22 cellular contexts compared by ENCODE assay signal in genomic region chr4:3824521-3825270, GRCh38. TPM values are rescaled to one million over a fixed set of nuclear protein-coding genes. Genes with fewer than 3 reads are reported as not detected.
A peak's percentile ranks its signal among the peaks of the same experiment; 100 is the strongest.
DNase-seq lines count a peak whose midpoint lies in the region; ATAC-seq, FAIRE-seq and TF ChIP-seq lines count a peak whose summit lies in the region.
"Had no signal": no experiment of that assay in that cellular context is flagged by ENCODE, and none has a peak within 500 bp of the region (broad histone marks: within the 10 kb centered on the region; RNA-seq: fewer than 3 reads in every experiment).

No MANE protein-coding gene starts in this region.

- DNase-seq in right cardiac atrium, result peak in 2 of 3 donors; percentile 17 to 19
- DNase-seq in left ventricle myocardium inferior, result no peak
- DNase-seq in chondrocyte (ENCODE audit: low spot score), result peak; percentile 64
- DNase-seq in HepG2 (ENCODE audit: low spot score), result no peak
- peak; percentile 81 for DNase-seq in osteoblast (ENCODE audit: insufficient read length, low spot score, missing footprints)
- no peak for DNase-seq in NCI-H226
- no peak for DNase-seq in H9
- no peak for DNase-seq in HuH-7 (ENCODE audit: low spot score)
- DNase-seq: BE2C; CD4-positive, alpha-beta memory T cell; DMS153; DMS79 treated with DMSO at 0.1 percent for 48 hours; EL; HCEC 1CT; HFFc6 had no signal

- H3K4me3 ChIP-seq in right cardiac atrium (ENCODE audit: low read length) (no peak overlapping the region), left ventricle myocardium inferior (no peak overlapping the region), HepG2 (replicated peaks in 1 of 3; ENCODE audit: insufficient read depth in 1 of 3, low read depth in 2 of 3, low read length in 3 of 3) (no peak overlapping the region), osteoblast (ENCODE audit: insufficient read depth, low read length) (no peak overlapping the region)

- no peak overlapping the region for H3K4ac ChIP-seq in H9 (ENCODE audit: low read depth, low read length)

- H3K56ac ChIP-seq in H9 (ENCODE audit: insufficient read length, low read depth, low read length), result no peak overlapping the region

- POLR2A ChIA-PET in HepG2 (lab: Yijun Ruan, JAX), result no interaction called here

- H3K27ac Mint-ChIP-seq in chondrocyte (ENCODE audit: unreplicated experiment) (no peak overlapping the region), H9 (no peak overlapping the region)
- H3K27ac Mint-ChIP-seq: CD4-positive, alpha-beta memory T cell; HFFc6 had no signal

- TF ChIP-seq EP300 in HepG2 (IDR thresholded peaks at IDR 0.05; ENCODE audit: low read depth in 2 of 2, low read length in 2 of 2) (no peak), HepG2 (CRISPR knock-in tag; IDR thresholded peaks at IDR 0.05; ENCODE audit: borderline replicate concordance) (no peak)

- H3K9ac ChIP-seq in HepG2 (ENCODE audit: insufficient read depth, low read depth, low read length), result no peak overlapping the region
- H3K9ac ChIP-seq in H9 (ENCODE audit: extremely low read depth, insufficient read length, low read length), result no peak overlapping the region

- 85% methylated on average over 19 of the region's 19 CpGs for WGBS in right cardiac atrium
- WGBS in HepG2 (ENCODE audit: low lambda C conversion rate), result 94% methylated on average over 19 of the region's 19 CpGs
- no CpG with 5 or more reads among the region's 19 CpGs for WGBS in H9 (ENCODE audit: extremely low coverage, insufficient read length, low lambda C conversion rate)

- no peak overlapping the region; the same call in 1 of the 2 replicates for H3K14ac ChIP-seq in H9 (ENCODE audit: insufficient read depth, low read length)

- H3K4me1 ChIP-seq in right cardiac atrium (ENCODE audit: control insufficient read depth, insufficient read depth, low read length) (no peaks in the 10 kb centered on the region), left ventricle myocardium inferior (peaks cover 18% of the 10 kb centered on the region), HepG2 (ENCODE audit: insufficient read depth, low read length) (peaks cover 100% of the 10 kb centered on the region), osteoblast (ENCODE audit: insufficient read depth, low read length) (no peaks in the 10 kb centered on the region), H9 (ENCODE audit: insufficient read depth, low read length) (no peaks in the 10 kb centered on the region)

- H3K18ac ChIP-seq in H9 (ENCODE audit: insufficient read length, low read depth, low read length), result no peak overlapping the region

- H3K4me1 Mint-ChIP-seq in chondrocyte (ENCODE audit: low read depth), result peaks cover 6% of the 10 kb centered on the region
- peaks cover 14 to 44% of the 10 kb centered on the region in 2 experiments for H3K4me1 Mint-ChIP-seq in H9
- H3K4me1 Mint-ChIP-seq: CD4-positive, alpha-beta memory T cell had no signal

- ATAC-seq in right cardiac atrium (no peak), HepG2 (no peak)

- no peak for TF ChIP-seq RAD21 in HepG2 (CRISPR knock-in tag; IDR thresholded peaks at IDR 0.05)

- no peaks in the 10 kb centered on the region for H3K36me3 Mint-ChIP-seq in chondrocyte (ENCODE audit: low read depth)
- no peaks in the 10 kb centered on the region for H3K36me3 Mint-ChIP-seq in H9 (ENCODE audit: insufficient read depth in 1 of 3, low read depth in 3 of 3)
- H3K36me3 Mint-ChIP-seq: CD4-positive, alpha-beta memory T cell had no signal

- intact Hi-C loops in right cardiac atrium (cut with DNase I) (no loop called here), left ventricle myocardium inferior (cut with micrococcal nuclease) (no loop called here), HepG2 (cut with micrococcal nuclease; ENCODE audit: unreplicated experiment) (loop anchor here (10.0 kb wide), 1 partner anchor 50 kb away; no protein-coding TSS in a partner anchor)

- H2BK5ac ChIP-seq in H9 (ENCODE audit: insufficient read length, low read length), result no peak overlapping the region

- no peak overlapping the region for H2BK12ac ChIP-seq in H9 (ENCODE audit: insufficient read length, low read depth, low read length)

- H3K27me3 ChIP-seq in right cardiac atrium (ENCODE audit: control insufficient read depth, insufficient read depth) (no peaks in the 10 kb centered on the region), left ventricle myocardium inferior (ENCODE audit: low read depth) (peaks cover 36% of the 10 kb centered on the region), HepG2 (ENCODE audit: control insufficient read depth in 1 of 2, insufficient read depth in 2 of 2, low read length in 2 of 2) (no peaks in the 10 kb centered on the region), osteoblast (ENCODE audit: insufficient read depth, low read length) (peaks cover 13% of the 10 kb centered on the region), H9 (ENCODE audit: insufficient read depth, low read length) (no peaks in the 10 kb centered on the region)
- H3K27me3 ChIP-seq: BE2C had no signal

- H2AFZ ChIP-seq in HepG2 (ENCODE audit: low read length), result no peak overlapping the region
- H2AFZ ChIP-seq in osteoblast (ENCODE audit: low read length), result no peak overlapping the region
- H2AFZ ChIP-seq in H9 (ENCODE audit: low read length), result no peak overlapping the region

- FAIRE-seq in HepG2 (lab: Jason Lieb, UNC), result no peak
- FAIRE-seq: A204.1, D721Med, G401.6, GM12891, H1, HTR-8/SVneo had no signal

- H3K27me3 Mint-ChIP-seq in chondrocyte (ENCODE audit: low read depth) (peaks cover 39% of the 10 kb centered on the region), H9 (ENCODE audit: low read depth) (peaks cover 33% of the 10 kb centered on the region)

- H4K91ac ChIP-seq in H9 (ENCODE audit: insufficient read length, low read depth, low read length), result no peak overlapping the region

- H3K27ac ChIP-seq in right cardiac atrium (ENCODE audit: low read length) (no peak overlapping the region), left ventricle myocardium inferior (replicated peaks) (no peak overlapping the region), HepG2 (ENCODE audit: extremely low read length, insufficient read depth, low read length) (no peak overlapping the region), osteoblast (ENCODE audit: low read depth, low read length) (no peak overlapping the region), H9 (ENCODE audit: insufficient read length, low read depth, low read length) (no peak overlapping the region)
- H3K27ac ChIP-seq: C4-2B had no signal

- H3K9me3 Mint-ChIP-seq in chondrocyte (ENCODE audit: low read depth), result no peaks in the 10 kb centered on the region
- no peaks in the 10 kb centered on the region; a peak in 1 of 5 replicates for H3K9me3 Mint-ChIP-seq in H9
- H3K9me3 Mint-ChIP-seq: HFFc6 had no signal

- H3K4me3 Mint-ChIP-seq in chondrocyte (ENCODE audit: unreplicated experiment) (no peak overlapping the region), H9 (no peak overlapping the region)
- H3K4me3 Mint-ChIP-seq: HFFc6 had no signal

- no peak overlapping the region for H3T11ph ChIP-seq in H9 (ENCODE audit: low read length)

- H3K36me3 ChIP-seq in left ventricle myocardium inferior (no peaks in the 10 kb centered on the region), HepG2 (replicated peaks in 1 of 2; ENCODE audit: control insufficient read depth in 1 of 2, insufficient read depth in 2 of 2, low read length in 2 of 2) (no peaks in the 10 kb centered on the region), osteoblast (ENCODE audit: insufficient read depth, low read length) (no peaks in the 10 kb centered on the region)
- H3K36me3 ChIP-seq: BE2C had no signal

- no peak overlapping the region for H4K8ac ChIP-seq in H9 (replicated peaks; ENCODE audit: insufficient read length, low read depth, low read length)

- no peak overlapping the region for H2BK15ac ChIP-seq in H9 (ENCODE audit: low read depth, low read length)

- no peak overlapping the region for H3K23ac ChIP-seq in H9 (ENCODE audit: insufficient read length, low read depth, low read length)

- no peak overlapping the region for H4K5ac ChIP-seq in H9 (ENCODE audit: insufficient read length, low read depth, low read length)

- no TSS peak for BruUV-seq in HepG2 (replicated peaks; lab: Mats Ljungman, UMichigan)

- TF ChIP-seq POLR2A in HepG2 (IDR thresholded peaks at IDR 0.05; ENCODE audit: insufficient read depth in 1 of 2, low read depth in 2 of 2, low read length in 2 of 2), result no peak

- H3K79me1 ChIP-seq in H9 (ENCODE audit: insufficient read depth, low read depth, low read length, poor library complexity, severe bottlenecking), result no peaks in the 10 kb centered on the region

- no peak for TF ChIP-seq CTCF in left ventricle myocardium inferior (IDR thresholded peaks at IDR 0.05; ENCODE audit: borderline replicate concordance)
- no peak for TF ChIP-seq CTCF in chondrocyte (IDR thresholded peaks at IDR 0.05)
- TF ChIP-seq CTCF in HepG2 (CRISPR knock-in tag; IDR thresholded peaks at IDR 0.05), result no peak
- TF ChIP-seq CTCF in osteoblast (IDR thresholded peaks at IDR 0.05; ENCODE audit: extremely low read depth, low read depth, low read length), result no peak
- no peak for TF ChIP-seq CTCF in H9 (conservative IDR thresholded peaks at IDR 0.05)

- in situ Hi-C loops in HepG2 (cut with HindIII; ENCODE audit: extremely low pct_ligation_motif_present, low pct_unique_long_range_greater_than_20kb), result no loop called here

- no peaks in the 10 kb centered on the region for H3K23me2 ChIP-seq in H9 (ENCODE audit: insufficient read length, low read depth, low read length, poor library complexity, severe bottlenecking)

- no peaks in the 10 kb centered on the region for H4K20me1 ChIP-seq in HepG2 (ENCODE audit: insufficient read depth, low read length)
- H4K20me1 ChIP-seq in osteoblast (ENCODE audit: insufficient read depth, low read length), result no peaks in the 10 kb centered on the region
- H4K20me1 ChIP-seq in H9 (ENCODE audit: control insufficient read depth, insufficient read depth, insufficient read length), result no peaks in the 10 kb centered on the region

- no peak overlapping the region for H2BK20ac ChIP-seq in H9 (ENCODE audit: low read depth, low read length, poor library complexity, severe bottlenecking)

- H3K9me3 ChIP-seq in right cardiac atrium (ENCODE audit: control insufficient read depth, low read length) (no peaks in the 10 kb centered on the region), left ventricle myocardium inferior (replicated peaks) (no peaks in the 10 kb centered on the region), HepG2 (ENCODE audit: low read length) (no peaks in the 10 kb centered on the region), osteoblast (ENCODE audit: low read depth, low read length) (no peaks in the 10 kb centered on the region), H9 (ENCODE audit: control insufficient read depth, low read depth, low read length) (no peaks in the 10 kb centered on the region)
- H3K9me3 ChIP-seq: BE2C had no signal

- CTCF ChIA-PET in HepG2 (lab: Yijun Ruan, JAX; ENCODE audit: low intra/inter-chr PET ratio, low total read pairs), result no interaction called here

- H2AK5ac ChIP-seq in H9 (ENCODE audit: insufficient read length, low read length), result no peak overlapping the region

- no peak overlapping the region for H2BK120ac ChIP-seq in H9 (ENCODE audit: low read depth, low read length, poor library complexity, severe bottlenecking)

- H3K79me2 ChIP-seq in HepG2 (ENCODE audit: insufficient read depth, low read length), result no peaks in the 10 kb centered on the region
- H3K79me2 ChIP-seq in osteoblast (ENCODE audit: insufficient read depth, low read length), result no peaks in the 10 kb centered on the region
- no peaks in the 10 kb centered on the region for H3K79me2 ChIP-seq in H9 (ENCODE audit: insufficient read depth, low read length)

- H3K4me2 ChIP-seq in HepG2 (ENCODE audit: low read depth, low read length), result no peak overlapping the region
- H3K4me2 ChIP-seq in osteoblast (ENCODE audit: insufficient read depth, low read length), result no peak overlapping the region
- no peak overlapping the region for H3K4me2 ChIP-seq in H9 (ENCODE audit: insufficient read depth, insufficient read length, low read length)

RNA-seq across cellular contexts. Expression of gene ADRA2C, which starts 58.5 kb away (rescaled TPM):
- total RNA-seq in right cardiac atrium (1 to 10 TPM; 3.0 to 4.6 (median 3.5) TPM), left ventricle myocardium inferior (4.5 TPM), chondrocyte (0.99 to 1.6 TPM (median 1.5 TPM) in 3 replicates), HepG2 (2016; rRNA removed; fragmentation: Illumina TruSeq; extraction: Trizol) (43.8 and 69.7 TPM in 2 replicates), osteoblast (1.1 and 1.5 TPM in 2 replicates), H9 (2021) (7.2 and 8.6 TPM in 2 replicates)
- polyA plus RNA-seq in right cardiac atrium (4.8 TPM), HepG2 (2011; rRNA removed) (15.4 and 23.1 TPM in 2 replicates)
- 39.5 and 40.6 TPM in 2 replicates for total RNA-seq in HepG2 (2016; cell fraction: cytosol; rRNA removed; fragmentation: Illumina TruSeq; extraction: Trizol; ENCODE audit: low read depth)
- total RNA-seq in HepG2 (2016; cell fraction: insoluble cytoplasmic fraction; rRNA removed; fragmentation: Illumina TruSeq; extraction: Trizol), result 45.3 and 69.6 TPM in 2 replicates
- 83.4 and 93.4 TPM in 2 replicates for total RNA-seq in HepG2 (2016; cell fraction: membrane; rRNA removed; fragmentation: Illumina TruSeq; extraction: Trizol)
- total RNA-seq in HepG2 (2016; cell fraction: nucleus; rRNA removed; fragmentation: Illumina TruSeq; extraction: Trizol), result 32.1 and 42.6 TPM in 2 replicates
- polyA plus RNA-seq in HepG2 (2011; cell fraction: cytosol; rRNA removed), result 20.0 and 39.6 TPM in 2 replicates
- 34.6 and 44.2 TPM in 2 replicates for polyA plus RNA-seq in HepG2 (2011; cell fraction: nucleus; rRNA removed)
- 13.5 and 14.6 TPM in 2 replicates for polyA plus RNA-seq in HepG2 (2012)
- 40.9 and 41.6 TPM in 2 replicates for polyA plus RNA-seq in HepG2 (2016; cell fraction: cytosol; fragmentation: Illumina TruSeq; extraction: Trizol; ENCODE audit: low read depth)
- polyA plus RNA-seq in HepG2 (2016; cell fraction: insoluble cytoplasmic fraction; fragmentation: Illumina TruSeq; extraction: Trizol; ENCODE audit: low read depth), result 48.4 and 52.4 TPM in 2 replicates
- polyA plus RNA-seq in HepG2 (2016; cell fraction: membrane; fragmentation: Illumina TruSeq; extraction: Trizol; ENCODE audit: low read depth), result 74.1 and 77.9 TPM in 2 replicates
- polyA plus RNA-seq in HepG2 (2016; cell fraction: nucleus; fragmentation: Illumina TruSeq; extraction: Trizol; ENCODE audit: insufficient read depth, low read depth), result 63.0 and 70.2 TPM in 2 replicates
- 0.07 and 154 TPM in 2 replicates for polyA minus RNA-seq in HepG2 (2011; rRNA and poly(A)+ RNA removed; ENCODE audit: low replicate concordance)
- 31.1 and 39.3 TPM in 2 replicates for polyA minus RNA-seq in HepG2 (2011; cell fraction: cytosol; rRNA and poly(A)+ RNA removed)
- 9.3 and 10.7 TPM in 2 replicates for polyA minus RNA-seq in HepG2 (2011; cell fraction: nucleus; rRNA and poly(A)+ RNA removed)
- total RNA-seq: CD4-positive, alpha-beta memory T cell had no signal
- polyA plus RNA-seq: CD4-positive, alpha-beta memory T cell had no signal

Comparison
In these comparisons a context has a peak if more than half of its experiments do, and no peak if none do; other contexts are left out.
1. DNase-seq: peak in right cardiac atrium (2 of 3), chondrocyte (single experiment) and osteoblast (single experiment); none in left ventricle myocardium inferior (single experiment), HepG2 (single experiment), NCI-H226 (single experiment), H9 (single experiment) and HuH-7 (single experiment).